ENCODE assay signal across 9 cellular contexts in the genomic region with DNA sequence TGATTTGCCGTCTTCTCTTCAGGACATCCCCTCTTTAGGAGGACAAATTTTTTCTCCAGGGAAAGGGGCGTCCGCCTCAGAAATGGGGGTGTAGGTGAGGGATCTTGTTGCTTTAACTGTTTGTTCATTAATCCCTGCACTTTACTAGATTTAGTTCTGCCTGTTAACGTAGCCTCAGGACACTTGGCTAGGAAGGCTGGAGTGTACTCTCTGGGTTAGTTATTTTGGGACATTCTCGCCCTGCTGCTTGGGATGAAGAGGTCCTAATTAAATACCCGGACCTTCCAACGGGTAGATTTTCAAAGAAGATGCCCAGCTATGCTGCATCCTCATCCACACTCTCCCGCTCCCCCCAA. TPM values are rescaled to one million over a fixed set of nuclear protein-coding genes. Genes with fewer than 3 reads are reported as not detected.
DNase-seq lines count a peak whose midpoint lies in the region; ATAC-seq and TF ChIP-seq lines count a peak whose summit lies in the region.
"Had no signal": no experiment of that assay in that cellular context is flagged by ENCODE, and none has a peak within 500 bp of the region (broad histone marks: within the 10 kb centered on the region; RNA-seq: fewer than 3 reads in every experiment).

No MANE protein-coding gene starts in this region.

- H3K4me1 ChIP-seq in GM23248 (ENCODE audit: insufficient read depth) = no peaks in the 10 kb centered on the region
- H3K4me1 ChIP-seq in gastroesophageal sphincter = peaks cover 0 to 18% (median 0%) of the 10 kb centered on the region in 3 donors
- H3K4me1 ChIP-seq in rectal smooth muscle tissue (ENCODE audit: control insufficient read depth, insufficient read depth, low read length) = no peaks in the 10 kb centered on the region
- no peaks in the 10 kb centered on the region for H3K4me1 ChIP-seq in OCI-LY7 (ENCODE audit: insufficient read depth, low read length, poor library complexity, severe bottlenecking)

- H3K9ac ChIP-seq in GM23248 (peak overlapping the region; percentile 60), rectal smooth muscle tissue (ENCODE audit: low read length) (no peak overlapping the region)

- ATAC-seq in WTC11 (no peak), gastroesophageal sphincter (no peak)

- H3K9me3 Mint-ChIP-seq in WTC11 = peaks cover 4% of the 10 kb centered on the region; the same call in 1 of the 2 replicates

- H3K9me2 ChIP-seq in GM23248 (ENCODE audit: insufficient read depth) (no peaks in the 10 kb centered on the region), OCI-LY7 (ENCODE audit: insufficient read depth, low read length) (no peaks in the 10 kb centered on the region)

- H3K4me1 Mint-ChIP-seq in WTC11 = peaks cover 9% of the 10 kb centered on the region; the same call in 1 of the 2 replicates

- DNase-seq in GM23248 (no peak), WTC11 (ENCODE audit: low spot score) (no peak), OCI-LY7 (ENCODE audit: low spot score) (no peak), NCI-H226 (no peak), iPS-NIHi7 (ENCODE audit: extremely low spot score) (no peak), HuH-7 (ENCODE audit: low spot score) (no peak)
- DNase-seq: NCI-H187 treated with DMSO at 0.1 percent for 48 hours had no signal

- H3K4me2 ChIP-seq in GM23248 (ENCODE audit: unreplicated experiment) (peak overlapping the region; percentile 82), OCI-LY7 (ENCODE audit: low read length) (no peak overlapping the region)

- H3K27me3 Mint-ChIP-seq in WTC11 (ENCODE audit: low read depth) = peaks cover 37% of the 10 kb centered on the region

- H3K79me2 ChIP-seq in GM23248 (ENCODE audit: insufficient read depth) (no peaks in the 10 kb centered on the region), OCI-LY7 (ENCODE audit: insufficient read depth, low read depth, low read length) (no peaks in the 10 kb centered on the region)

- H3K36me3 ChIP-seq in GM23248 (ENCODE audit: low read depth) (no peaks in the 10 kb centered on the region), gastroesophageal sphincter (no peaks in the 10 kb centered on the region), rectal smooth muscle tissue (ENCODE audit: control insufficient read depth, insufficient read depth, low read length) (no peaks in the 10 kb centered on the region), OCI-LY7 (ENCODE audit: insufficient read depth, low read length) (no peaks in the 10 kb centered on the region)

- no peak for TF ChIP-seq POLR2A in gastroesophageal sphincter (IDR thresholded peaks at IDR 0.05)

- no peak overlapping the region for H3K27ac Mint-ChIP-seq in WTC11

- peak overlapping the region; percentile 82 for H3K4me3 Mint-ChIP-seq in WTC11

- H3K9me3 ChIP-seq in GM23248 (ENCODE audit: low read depth) (no peaks in the 10 kb centered on the region), gastroesophageal sphincter (no peaks in the 10 kb centered on the region), OCI-LY7 (ENCODE audit: low read length) (no peaks in the 10 kb centered on the region)

- TF ChIP-seq EP300 in gastroesophageal sphincter (IDR thresholded peaks at IDR 0.05) = no peak

- H3F3A ChIP-seq in GM23248 (ENCODE audit: insufficient read depth) = peaks cover 10% of the 10 kb centered on the region

- H3K27ac ChIP-seq in GM23248 = no peak overlapping the region
- peak overlapping the region in 3 of 4 donors; percentile 63 to 74 (median 71) for H3K27ac ChIP-seq in gastroesophageal sphincter
- H3K27ac ChIP-seq in rectal smooth muscle tissue (ENCODE audit: low read depth, low read length) = no peak overlapping the region
- no peak overlapping the region for H3K27ac ChIP-seq in OCI-LY7 (ENCODE audit: low read depth, low read length, poor library complexity, severe bottlenecking)

- intact Hi-C loops in OCI-LY7 (cut with micrococcal nuclease; ENCODE audit: unreplicated experiment) = no loop called here

- 30 to 35% methylated on average over 8 of the region's 8 CpGs for WGBS in GM23248 (ENCODE audit: low coverage in 1 of 2, low lambda C conversion rate in 2 of 2, missing lambda C conversion rate in 2 of 2), 2 experiments
- 16 to 34% methylated on average over 6 to 7 of the region's 8 CpGs for WGBS in gastroesophageal sphincter (ENCODE audit: low coverage in 1 of 2), 2 donors

- peak overlapping the region; percentile 76 for H3K4me3 ChIP-seq in GM23248
- peak overlapping the region; percentile 68 to 77 for H3K4me3 ChIP-seq in gastroesophageal sphincter
- H3K4me3 ChIP-seq in rectal smooth muscle tissue (ENCODE audit: low read length) = peak overlapping the region; percentile 31
- no peak overlapping the region for H3K4me3 ChIP-seq in OCI-LY7 (ENCODE audit: low read depth, low read length, poor library complexity, severe bottlenecking)

- no TSS peak for BruUV-seq in OCI-LY7 (replicated peaks; lab: Mats Ljungman, UMichigan)

- no peaks in the 10 kb centered on the region for H3K36me3 Mint-ChIP-seq in WTC11

- H3K27me3 ChIP-seq in GM23248 (replicated peaks; ENCODE audit: insufficient read depth) (no peaks in the 10 kb centered on the region), gastroesophageal sphincter (peaks cover 6% of the 10 kb centered on the region), rectal smooth muscle tissue (ENCODE audit: control insufficient read depth, insufficient read depth, low read length) (peaks cover 4% of the 10 kb centered on the region)

- TF ChIP-seq CTCF in WTC11 (IDR thresholded peaks at IDR 0.05) (no peak), gastroesophageal sphincter (IDR thresholded peaks at IDR 0.05) (no peak), OCI-LY7 (conservative IDR thresholded peaks at IDR 0.05; ENCODE audit: low read length) (no peak)

- POLR2A ChIA-PET in WTC11 (lab: Charles Lee) = no interaction called here
- POLR2A ChIA-PET in OCI-LY7 (lab: Charles Lee) = interaction anchor here (0.5 to 0.7 kb wide), 3 partner anchors 102 to 641 kb away, joined by 3 to 4 read pairs (median 3); no protein-coding TSS in a partner anchor

- in situ Hi-C loops in GM23248 (cut with MboI) = no loop called here

- H4K20me1 ChIP-seq in GM23248 (ENCODE audit: insufficient read depth) (no peaks in the 10 kb centered on the region), OCI-LY7 (ENCODE audit: insufficient read depth, low read length) (no peaks in the 10 kb centered on the region)

- CTCF ChIA-PET in WTC11 (lab: Charles Lee) (interaction anchor here (1.2 kb wide), 1 partner anchor 41 kb away, joined by 3 read pairs; no protein-coding TSS in a partner anchor), OCI-LY7 (lab: Charles Lee; ENCODE audit: unreplicated experiment) (no interaction called here)

- H2AFZ ChIP-seq in GM23248 (peak overlapping the region; percentile 90), OCI-LY7 (ENCODE audit: low read length) (no peak overlapping the region)

TF ChIP-seq in WTC11, 78 proteins besides CTCF, POLR2A, EP300 and RAD21 (continues in another document):
- TF ChIP-seq SOX15 (CRISPR knock-in tag; IDR thresholded peaks at IDR 0.05) (no peak), MYBL2 (CRISPR knock-in tag; IDR thresholded peaks at IDR 0.05) (no peak), ZNF416 (CRISPR knock-in tag; IDR thresholded peaks at IDR 0.05) (no peak), EMX1 (CRISPR knock-in tag; IDR thresholded peaks at IDR 0.05) (no peak), FOXP1 (CRISPR knock-in tag; IDR thresholded peaks at IDR 0.05; ENCODE audit: borderline replicate concordance) (no peak), ZNF396 (CRISPR knock-in tag; IDR thresholded peaks at IDR 0.05; ENCODE audit: borderline replicate concordance) (no peak), ZNF232 (CRISPR knock-in tag; IDR thresholded peaks at IDR 0.05) (no peak), JAZF1 (CRISPR knock-in tag; IDR thresholded peaks at IDR 0.05) (no peak), NR2C2 (CRISPR knock-in tag; IDR thresholded peaks at IDR 0.05) (no peak), NFE2L1 (CRISPR knock-in tag; IDR thresholded peaks at IDR 0.05) (no peak)
- TF ChIP-seq, protein P1, sequence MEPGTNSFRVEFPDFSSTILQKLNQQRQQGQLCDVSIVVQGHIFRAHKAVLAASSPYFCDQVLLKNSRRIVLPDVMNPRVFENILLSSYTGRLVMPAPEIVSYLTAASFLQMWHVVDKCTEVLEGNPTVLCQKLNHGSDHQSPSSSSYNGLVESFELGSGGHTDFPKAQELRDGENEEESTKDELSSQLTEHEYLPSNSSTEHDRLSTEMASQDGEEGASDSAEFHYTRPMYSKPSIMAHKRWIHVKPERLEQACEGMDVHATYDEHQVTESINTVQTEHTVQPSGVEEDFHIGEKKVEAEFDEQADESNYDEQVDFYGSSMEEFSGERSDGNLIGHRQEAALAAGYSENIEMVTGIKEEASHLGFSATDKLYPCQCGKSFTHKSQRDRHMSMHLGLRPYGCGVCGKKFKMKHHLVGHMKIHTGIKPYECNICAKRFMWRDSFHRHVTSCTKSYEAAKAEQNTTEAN (CRISPR knock-in tag; IDR thresholded peaks at IDR 0.05) = no peak
- TF ChIP-seq, protein P2, sequence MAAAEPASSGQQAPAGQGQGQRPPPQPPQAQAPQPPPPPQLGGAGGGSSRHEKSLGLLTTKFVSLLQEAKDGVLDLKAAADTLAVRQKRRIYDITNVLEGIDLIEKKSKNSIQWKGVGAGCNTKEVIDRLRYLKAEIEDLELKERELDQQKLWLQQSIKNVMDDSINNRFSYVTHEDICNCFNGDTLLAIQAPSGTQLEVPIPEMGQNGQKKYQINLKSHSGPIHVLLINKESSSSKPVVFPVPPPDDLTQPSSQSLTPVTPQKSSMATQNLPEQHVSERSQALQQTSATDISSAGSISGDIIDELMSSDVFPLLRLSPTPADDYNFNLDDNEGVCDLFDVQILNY (CRISPR knock-in tag; IDR thresholded peaks at IDR 0.05) = no peak
- TF ChIP-seq, protein P3, sequence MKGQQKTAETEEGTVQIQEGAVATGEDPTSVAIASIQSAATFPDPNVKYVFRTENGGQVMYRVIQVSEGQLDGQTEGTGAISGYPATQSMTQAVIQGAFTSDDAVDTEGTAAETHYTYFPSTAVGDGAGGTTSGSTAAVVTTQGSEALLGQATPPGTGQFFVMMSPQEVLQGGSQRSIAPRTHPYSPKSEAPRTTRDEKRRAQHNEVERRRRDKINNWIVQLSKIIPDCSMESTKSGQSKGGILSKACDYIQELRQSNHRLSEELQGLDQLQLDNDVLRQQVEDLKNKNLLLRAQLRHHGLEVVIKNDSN (CRISPR knock-in tag; IDR thresholded peaks at IDR 0.05) = no peak

RNA-seq across cellular contexts. Expression of a gene that starts 0.6 kb away (rescaled TPM):
- total RNA-seq in GM23248 (2014; rRNA removed; shearing (Covaris generic)) = 0.86 and 2.4 TPM in 2 replicates
- 0.76 and 1.4 TPM in 2 replicates for polyA plus RNA-seq in GM23248 (2016; fragmentation: Nextera tagmentation; extraction: Ambion mirVana)
- total RNA-seq in WTC11 (2021) = 0.39 to 0.62 TPM (median 0.59 TPM) in 3 replicates
- total RNA-seq in gastroesophageal sphincter = 1 to 10 TPM in 3 of 4 donors, under 1 TPM in 1; 0.67 to 5.8 (median 1.7) TPM
- total RNA-seq in OCI-LY7 (2014; rRNA removed; shearing (Covaris generic)) = not detected in 2 replicates
- not detected in 2 replicates for total RNA-seq in OCI-LY7 (2022)

Comparison
In these comparisons a context has a peak if more than half of its experiments do, and no peak if none do; other contexts are left out.
1. H3K27ac ChIP-seq: peak in gastroesophageal sphincter (3 of 4); none in GM23248 (single experiment), rectal smooth muscle tissue (single experiment) and OCI-LY7 (single experiment).